Comparison of ENCODE assay signal across 1 cellular context in the genomic region with DNA sequence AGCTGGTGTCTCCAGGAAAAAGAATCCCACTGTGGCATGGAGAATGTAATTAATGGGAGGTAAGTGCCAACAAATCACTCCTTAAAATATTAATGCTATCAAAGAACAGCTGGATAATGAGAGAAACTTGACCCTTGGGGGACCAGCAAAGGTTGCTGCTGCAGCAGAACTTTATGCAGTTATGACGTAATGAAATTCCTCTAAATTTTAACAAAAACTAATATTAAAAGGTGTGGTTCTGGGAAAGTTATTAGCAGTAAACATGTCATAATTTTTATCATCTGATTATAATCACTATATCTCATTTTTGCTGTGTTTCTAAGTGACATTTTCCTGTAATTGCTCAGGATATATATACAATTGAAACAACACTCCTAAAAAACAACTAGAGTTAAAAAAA.
TF ChIP-seq lines count a peak whose summit lies in the region.

No MANE protein-coding gene starts in this region.

TF ChIP-seq in HepG2, 621 proteins besides CTCF, POLR2A, EP300 and RAD21 (continued from another document):
- no peak for TF ChIP-seq SIN3A (IDR thresholded peaks at IDR 0.05; ENCODE audit: borderline replicate concordance, low read depth, low read length)
- peak; percentile 54 for TF ChIP-seq CREB1 (IDR thresholded peaks at IDR 0.05)
- TF ChIP-seq CREB1 (CRISPR knock-in tag; IDR thresholded peaks at IDR 0.05) = no peak
- peak; percentile 87 for TF ChIP-seq ATF7 (IDR thresholded peaks at IDR 0.05)
- TF ChIP-seq ATF7 (CRISPR knock-in tag; IDR thresholded peaks at IDR 0.05) = no peak
- TF ChIP-seq, protein P1, sequence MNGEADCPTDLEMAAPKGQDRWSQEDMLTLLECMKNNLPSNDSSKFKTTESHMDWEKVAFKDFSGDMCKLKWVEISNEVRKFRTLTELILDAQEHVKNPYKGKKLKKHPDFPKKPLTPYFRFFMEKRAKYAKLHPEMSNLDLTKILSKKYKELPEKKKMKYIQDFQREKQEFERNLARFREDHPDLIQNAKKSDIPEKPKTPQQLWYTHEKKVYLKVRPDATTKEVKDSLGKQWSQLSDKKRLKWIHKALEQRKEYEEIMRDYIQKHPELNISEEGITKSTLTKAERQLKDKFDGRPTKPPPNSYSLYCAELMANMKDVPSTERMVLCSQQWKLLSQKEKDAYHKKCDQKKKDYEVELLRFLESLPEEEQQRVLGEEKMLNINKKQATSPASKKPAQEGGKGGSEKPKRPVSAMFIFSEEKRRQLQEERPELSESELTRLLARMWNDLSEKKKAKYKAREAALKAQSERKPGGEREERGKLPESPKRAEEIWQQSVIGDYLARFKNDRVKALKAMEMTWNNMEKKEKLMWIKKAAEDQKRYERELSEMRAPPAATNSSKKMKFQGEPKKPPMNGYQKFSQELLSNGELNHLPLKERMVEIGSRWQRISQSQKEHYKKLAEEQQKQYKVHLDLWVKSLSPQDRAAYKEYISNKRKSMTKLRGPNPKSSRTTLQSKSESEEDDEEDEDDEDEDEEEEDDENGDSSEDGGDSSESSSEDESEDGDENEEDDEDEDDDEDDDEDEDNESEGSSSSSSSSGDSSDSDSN (CRISPR knock-in tag; IDR thresholded peaks at IDR 0.05) = no peak
